ENCODE assay signal across 8 cellular contexts in genomic region chr1:52423771-52424170, GRCh38. TPM values are rescaled to one million over a fixed set of nuclear protein-coding genes. Genes with fewer than 3 reads are reported as not detected.
DNase-seq lines count a peak whose midpoint lies in the region; ATAC-seq and TF ChIP-seq lines count a peak whose summit lies in the region.

No MANE protein-coding gene starts in this region.

- peak overlapping the region in 3 of 5 experiments; percentile 9 to 85 (median 12) for H3K27ac Mint-ChIP-seq in brain

- ATAC-seq in GM18505 (IDR thresholded peaks at IDR 0.05; ENCODE audit: unreplicated experiment) = no peak
- no peak for ATAC-seq in GM18873 (IDR thresholded peaks at IDR 0.05; ENCODE audit: low FRiP score, unreplicated experiment)

- POLR2A ChIA-PET in GM10248 (lab: Yijun Ruan, JAX) = no interaction called here

- TF ChIP-seq POLR2A in GM18505 (IDR thresholded peaks at IDR 0.05; ENCODE audit: borderline replicate concordance, extremely low read depth, insufficient read depth, insufficient read length) = no peak

- CTCF ChIA-PET in GM10248 (lab: Yijun Ruan, JAX) = no interaction called here

- no peak for TF ChIP-seq CTCF in brain (conservative IDR thresholded peaks at IDR 0.05)
- TF ChIP-seq CTCF in GM10248 (IDR thresholded peaks at IDR 0.05; ENCODE audit: control extremely low read depth, extremely low read depth, low read depth, missing control alignments) = no peak

- H3K4me3 Mint-ChIP-seq in brain = no peak overlapping the region

- peaks cover 5% of the 10 kb centered on the region for H3K4me1 Mint-ChIP-seq in brain

- H3K36me3 Mint-ChIP-seq in brain = peaks cover 61% of the 10 kb centered on the region

- peak; percentile 14 for DNase-seq in GF-D8 (lab: John Stamatoyannopoulos, UW)
- peak; percentile 70 for DNase-seq in activated CD4-positive, alpha-beta T cell treated with anti-CD3 and anti-CD28 coated beads, Interleukin-2, amount 50 U/mL, for 1 hour
- peak; percentile 51 to 62 for DNase-seq in stimulated activated CD4-positive, alpha-beta T cell treated with anti-CD3 and anti-CD28 coated beads, Interleukin-2, amount 100 ng/mL, for 24 hours
- no peak for DNase-seq in GM10248 (ENCODE audit: extremely low spot score)
- no peak for DNase-seq in NCI-H2171 (lab: John Stamatoyannopoulos, UW)

- no peaks in the 10 kb centered on the region for H3K9me3 Mint-ChIP-seq in brain

- no peaks in the 10 kb centered on the region for H3K27me3 Mint-ChIP-seq in brain

RNA-seq across cellular contexts. Expression of gene PRPF38A, which starts 19.4 kb away (rescaled TPM):
- polyA plus RNA-seq in brain (ENCODE audit: insufficient read depth, low read depth, low replicate concordance) = 35.8 TPM

RNA-seq across cellular contexts. Expression of gene ORC1, which starts 19.5 kb away (rescaled TPM):
- polyA plus RNA-seq in brain (ENCODE audit: insufficient read depth, low read depth, low replicate concordance) = 8.3 TPM

RNA-seq across cellular contexts. Expression of gene CC2D1B, which starts 57.8 kb away (rescaled TPM):
- polyA plus RNA-seq in brain (ENCODE audit: insufficient read depth, low read depth, low replicate concordance) = 22.1 TPM

Comparison
In these comparisons a context has a peak if more than half of its experiments do, and no peak if none do; other contexts are left out.
1. DNase-seq: peak in GF-D8 (single experiment), activated CD4-positive, alpha-beta T cell treated with anti-CD3 and anti-CD28 coated beads, Interleukin-2, amount 50 U/mL, for 1 hour (single experiment) and stimulated activated CD4-positive, alpha-beta T cell treated with anti-CD3 and anti-CD28 coated beads, Interleukin-2, amount 100 ng/mL, for 24 hours (2 of 2); none in GM10248 (single experiment) and NCI-H2171 (single experiment).